In the genomic region with DNA sequence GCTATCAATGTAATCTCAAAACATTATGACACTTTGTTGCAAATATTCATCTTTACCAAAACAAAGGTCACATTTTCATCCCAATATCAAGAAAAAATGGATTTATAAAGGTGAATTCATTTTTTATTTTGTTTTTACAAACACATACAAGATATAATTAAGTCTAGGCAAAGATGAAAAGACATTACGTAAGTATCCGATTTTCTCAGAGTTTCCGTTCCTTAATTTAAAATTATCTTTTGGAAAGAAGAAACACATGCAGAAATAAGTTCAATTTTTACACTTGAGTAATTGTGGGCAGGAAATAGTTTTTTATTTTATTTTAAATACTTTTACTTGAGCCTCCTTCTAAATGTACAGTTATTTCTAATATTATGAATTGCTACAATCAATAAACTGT, we compare ENCODE assay signal across 8 cellular contexts. TPM values are rescaled to one million over a fixed set of nuclear protein-coding genes. Genes with fewer than 3 reads are reported as not detected.
A peak's percentile ranks its signal among the peaks of the same experiment; 100 is the strongest.
DNase-seq lines count a peak whose midpoint lies in the region; ATAC-seq and TF ChIP-seq lines count a peak whose summit lies in the region.

No MANE protein-coding gene starts in this region.

- H3K9ac ChIP-seq in BLaER1, result 0 out of 2 replicates have a peak overlapping the region, but pooled peaks have one; percentile 36
- H3K9ac ChIP-seq in mucosa of rectum (ENCODE audit: low read depth in 1 of 2, low read length in 2 of 2), result no peak overlapping the region

- peak overlapping the region; percentile 69 for H3K4me2 ChIP-seq in BLaER1
- no peak overlapping the region for H3K4me2 ChIP-seq in GM23338

- H3K9me3 Mint-ChIP-seq in HFFc6 (no peaks in the 10 kb centered on the region), GM23338 (no peaks in the 10 kb centered on the region)
- no peaks in the 10 kb centered on the region for H3K9me3 Mint-ChIP-seq in activated CD4-positive, alpha-beta memory T cell treated with anti-CD3 and anti-CD28 coated beads for 36 hours

- peaks cover 66% of the 10 kb centered on the region for H3K4me1 Mint-ChIP-seq in HFFc6 (ENCODE audit: low read depth)
- H3K4me1 Mint-ChIP-seq in activated CD4-positive, alpha-beta memory T cell treated with anti-CD3 and anti-CD28 coated beads for 36 hours (ENCODE audit: low read depth), result peaks cover 36% of the 10 kb centered on the region
- H3K4me1 Mint-ChIP-seq in GM23338, result peaks cover 7% of the 10 kb centered on the region; the same call in 2 of the 3 replicates

- H3K36me3 ChIP-seq in BLaER1 (no peaks in the 10 kb centered on the region), mucosa of rectum (ENCODE audit: control insufficient read depth in 2 of 2, insufficient read depth in 2 of 2, low read length in 2 of 2) (no peaks in the 10 kb centered on the region), GM23338 (ENCODE audit: insufficient read depth) (no peaks in the 10 kb centered on the region)

- H3K4me3 ChIP-seq in BLaER1 (peak overlapping the region; percentile 15; the same call in 1 of the 2 replicates), mucosa of rectum (ENCODE audit: low read length in 2 of 2) (peak overlapping the region in 1 of 2 donors; percentile 63), GM23338 (no peak overlapping the region)

- H3K4me1 ChIP-seq in BLaER1 (peaks cover 61% of the 10 kb centered on the region), mucosa of rectum (ENCODE audit: control insufficient read depth in 2 of 2, insufficient read depth in 2 of 2, low read length in 2 of 2) (peaks cover 0 to 3% of the 10 kb centered on the region in 2 donors), GM23338 (ENCODE audit: insufficient read depth) (no peaks in the 10 kb centered on the region)

- H3F3A ChIP-seq in GM23338 (replicated peaks; ENCODE audit: low read depth), result no peaks in the 10 kb centered on the region

- H3K4me3 Mint-ChIP-seq in HFFc6 (peak overlapping the region; percentile 87), GM23338 (no peak overlapping the region)
- no peak overlapping the region for H3K4me3 Mint-ChIP-seq in activated CD4-positive, alpha-beta memory T cell treated with anti-CD3 and anti-CD28 coated beads for 36 hours

- H3K27ac ChIP-seq in BLaER1 (peak overlapping the region; percentile 63), mucosa of rectum (ENCODE audit: low read depth in 2 of 2, low read length in 2 of 2) (peak overlapping the region; percentile 29 to 72), GM23338 (ENCODE audit: low read depth) (no peak overlapping the region)

- H3K9me2 ChIP-seq in GM23338 (ENCODE audit: insufficient read depth), result no peaks in the 10 kb centered on the region

- H3K36me3 Mint-ChIP-seq in HFFc6 (ENCODE audit: low read depth), result no peaks in the 10 kb centered on the region
- peaks cover 2% of the 10 kb centered on the region for H3K36me3 Mint-ChIP-seq in activated CD4-positive, alpha-beta memory T cell treated with anti-CD3 and anti-CD28 coated beads for 36 hours
- no peaks in the 10 kb centered on the region for H3K36me3 Mint-ChIP-seq in GM23338 (ENCODE audit: low read depth)

- peaks cover 21% of the 10 kb centered on the region for H3K79me2 ChIP-seq in GM23338 (replicated peaks; ENCODE audit: insufficient read depth)

- H3K27me3 ChIP-seq in BLaER1, result no peaks in the 10 kb centered on the region
- no peaks in the 10 kb centered on the region for H3K27me3 ChIP-seq in mucosa of rectum (ENCODE audit: control insufficient read depth in 2 of 2, insufficient read depth in 2 of 2, low read length in 2 of 2)
- H3K27me3 ChIP-seq in GM23338 (ENCODE audit: insufficient read depth), result no peaks in the 10 kb centered on the region

- H3K27me3 Mint-ChIP-seq in HFFc6 (ENCODE audit: insufficient read depth) (no peaks in the 10 kb centered on the region; the same call in 1 of the 2 replicates), GM23338 (ENCODE audit: insufficient read depth, low read depth, poor library complexity) (peaks cover 4% of the 10 kb centered on the region)
- H3K27me3 Mint-ChIP-seq in activated CD4-positive, alpha-beta memory T cell treated with anti-CD3 and anti-CD28 coated beads for 36 hours, result no peaks in the 10 kb centered on the region

- CTCF ChIA-PET in activated CD4-positive, alpha-beta memory T cell treated with anti-CD3 and anti-CD28 coated beads for 36 hours (lab: Charles Lee), result interaction anchor here (0.7 to 7.6 kb wide), 22 partner anchors 20 to 493 kb away, joined by 3 to 94 read pairs (median 8); a partner anchor contains a TSS

- POLR2A ChIA-PET in activated CD4-positive, alpha-beta memory T cell treated with anti-CD3 and anti-CD28 coated beads for 36 hours (lab: Charles Lee), result interaction anchor here (0.7 to 3.3 kb wide), 14 partner anchors 60 to 362 kb away, joined by 3 to 12 read pairs (median 4); no protein-coding TSS in a partner anchor

- ATAC-seq in GM23338, result no peak
- no peak for ATAC-seq in GM21367 (IDR thresholded peaks at IDR 0.05; ENCODE audit: unreplicated experiment)
- no peak for ATAC-seq in HG02610 (IDR thresholded peaks at IDR 0.05; ENCODE audit: unreplicated experiment)

- intact Hi-C loops in activated CD4-positive, alpha-beta memory T cell treated with anti-CD3 and anti-CD28 coated beads for 36 hours (cut with micrococcal nuclease), result loop anchor here (1.0 to 10.0 kb wide), 6 partner anchors 132 to 959 kb away; no protein-coding TSS in a partner anchor

- DNase-seq in HFFc6, result no peak
- no peak for DNase-seq in activated CD4-positive, alpha-beta memory T cell treated with anti-CD3 and anti-CD28 coated beads for 36 hours
- DNase-seq in GM23338 (ENCODE audit: low spot score), result no peak
- no peak for DNase-seq in H4 (ENCODE audit: low spot score)

- H3K9me3 ChIP-seq in BLaER1, result no peaks in the 10 kb centered on the region; the same call in 1 of the 2 replicates
- H3K9me3 ChIP-seq in mucosa of rectum (ENCODE audit: control insufficient read depth in 2 of 2, low read length in 2 of 2), result no peaks in the 10 kb centered on the region

- no peaks in the 10 kb centered on the region for H4K20me1 ChIP-seq in BLaER1
- H4K20me1 ChIP-seq in GM23338 (replicated peaks; ENCODE audit: insufficient read depth), result no peaks in the 10 kb centered on the region

- H3K27ac Mint-ChIP-seq in HFFc6, result peak overlapping the region; percentile 80; the same call in 1 of the 2 replicates
- peak overlapping the region; percentile 94 for H3K27ac Mint-ChIP-seq in activated CD4-positive, alpha-beta memory T cell treated with anti-CD3 and anti-CD28 coated beads for 36 hours
- H3K27ac Mint-ChIP-seq in GM23338, result no peak overlapping the region

- H2AFZ ChIP-seq in GM23338, result no peak overlapping the region

- TF ChIP-seq CTCF in HFFc6 (IDR thresholded peaks at IDR 0.05) (no peak), GM23338 (conservative IDR thresholded peaks at IDR 0.05; ENCODE audit: low read depth in 2 of 2) (no peak)

TF ChIP-seq in GM23338, 12 proteins besides CTCF, POLR2A, EP300 and RAD21 (continues in another document):
- TF ChIP-seq, protein P1, sequence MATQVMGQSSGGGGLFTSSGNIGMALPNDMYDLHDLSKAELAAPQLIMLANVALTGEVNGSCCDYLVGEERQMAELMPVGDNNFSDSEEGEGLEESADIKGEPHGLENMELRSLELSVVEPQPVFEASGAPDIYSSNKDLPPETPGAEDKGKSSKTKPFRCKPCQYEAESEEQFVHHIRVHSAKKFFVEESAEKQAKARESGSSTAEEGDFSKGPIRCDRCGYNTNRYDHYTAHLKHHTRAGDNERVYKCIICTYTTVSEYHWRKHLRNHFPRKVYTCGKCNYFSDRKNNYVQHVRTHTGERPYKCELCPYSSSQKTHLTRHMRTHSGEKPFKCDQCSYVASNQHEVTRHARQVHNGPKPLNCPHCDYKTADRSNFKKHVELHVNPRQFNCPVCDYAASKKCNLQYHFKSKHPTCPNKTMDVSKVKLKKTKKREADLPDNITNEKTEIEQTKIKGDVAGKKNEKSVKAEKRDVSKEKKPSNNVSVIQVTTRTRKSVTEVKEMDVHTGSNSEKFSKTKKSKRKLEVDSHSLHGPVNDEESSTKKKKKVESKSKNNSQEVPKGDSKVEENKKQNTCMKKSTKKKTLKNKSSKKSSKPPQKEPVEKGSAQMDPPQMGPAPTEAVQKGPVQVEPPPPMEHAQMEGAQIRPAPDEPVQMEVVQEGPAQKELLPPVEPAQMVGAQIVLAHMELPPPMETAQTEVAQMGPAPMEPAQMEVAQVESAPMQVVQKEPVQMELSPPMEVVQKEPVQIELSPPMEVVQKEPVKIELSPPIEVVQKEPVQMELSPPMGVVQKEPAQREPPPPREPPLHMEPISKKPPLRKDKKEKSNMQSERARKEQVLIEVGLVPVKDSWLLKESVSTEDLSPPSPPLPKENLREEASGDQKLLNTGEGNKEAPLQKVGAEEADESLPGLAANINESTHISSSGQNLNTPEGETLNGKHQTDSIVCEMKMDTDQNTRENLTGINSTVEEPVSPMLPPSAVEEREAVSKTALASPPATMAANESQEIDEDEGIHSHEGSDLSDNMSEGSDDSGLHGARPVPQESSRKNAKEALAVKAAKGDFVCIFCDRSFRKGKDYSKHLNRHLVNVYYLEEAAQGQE (IDR thresholded peaks at IDR 0.05; ENCODE audit: unreplicated experiment), result no peak
- no peak for TF ChIP-seq CREB1 (CRISPR knock-in tag; IDR thresholded peaks at IDR 0.05; ENCODE audit: low read depth)
- no peak for TF ChIP-seq ZNF114 (CRISPR knock-in tag; IDR thresholded peaks at IDR 0.05)
- no peak for TF ChIP-seq JUNB (IDR thresholded peaks at IDR 0.05; ENCODE audit: unreplicated experiment)
- no peak for TF ChIP-seq POLR2AphosphoS5 (IDR thresholded peaks at IDR 0.05; ENCODE audit: low read depth)
- no peak for TF ChIP-seq NANOG (IDR thresholded peaks at IDR 0.05; ENCODE audit: borderline replicate concordance)

RNA-seq across cellular contexts. Expression of a gene that starts 24.6 kb away (rescaled TPM):
- total RNA-seq in HFFc6 (2021; fragmentation: NEBNext Ultra II Directional; extraction: Animal tissue kit (Norgen Biotek cat#: 25700)), result 1 to 10 TPM; 2.9 to 5.5 (median 4.6) TPM
- total RNA-seq in activated CD4-positive, alpha-beta memory T cell treated with anti-CD3 and anti-CD28 coated beads for 36 hours, result 1 to 10 TPM; 5.1 to 5.9 TPM
- total RNA-seq in GM23338 (2014; rRNA removed; shearing (Covaris generic)), result 23.6 and 25.4 TPM in 2 replicates
- polyA plus RNA-seq in GM23338 (2016; fragmentation: Nextera tagmentation; extraction: Ambion mirVana), result 11.7 and 15.3 TPM in 2 replicates
- 7.1 and 7.3 TPM in 2 replicates for total RNA-seq in H4 (2014; rRNA removed; shearing (Covaris generic))
